1 cellular context compared by ENCODE assay signal in the genomic region with DNA sequence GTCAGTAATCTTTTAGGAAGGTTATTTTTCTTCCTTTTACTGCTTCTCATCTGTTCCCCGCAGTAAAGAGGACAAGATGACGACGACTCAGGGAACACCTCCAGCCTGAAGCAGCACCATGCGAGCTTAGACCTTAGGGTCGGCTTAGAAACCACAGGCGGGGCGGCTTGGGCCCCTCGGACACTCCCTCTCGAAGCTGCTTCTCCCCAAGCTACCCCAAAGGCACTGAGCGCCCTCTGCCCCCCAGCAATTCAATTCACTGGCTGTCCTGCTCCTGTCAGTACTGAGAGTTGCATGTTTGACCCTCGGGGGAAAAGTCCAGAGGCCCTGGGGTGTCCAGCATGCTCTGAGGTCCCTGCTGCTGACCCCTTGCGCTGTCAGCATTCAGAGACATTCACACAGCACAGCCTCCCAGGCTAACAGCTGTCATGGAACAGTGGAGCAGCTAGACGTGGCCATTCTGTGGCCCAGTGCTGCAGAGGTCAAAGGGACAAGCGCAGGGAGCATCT.
TF ChIP-seq lines count a peak whose summit lies in the region.

No MANE protein-coding gene starts in this region.

TF ChIP-seq in HepG2, 621 proteins besides CTCF, POLR2A, EP300 and RAD21 (continued from another document):
- TF ChIP-seq TARDBP (CRISPR knock-in tag; IDR thresholded peaks at IDR 0.05) (peak; percentile 37; the same call in 1 of the 2 replicates), SP2 (CRISPR knock-in tag; IDR thresholded peaks at IDR 0.05) (no peak), NCOR1 (IDR thresholded peaks at IDR 0.05; ENCODE audit: borderline replicate concordance, low read length) (peak; percentile 80), SNRNP70 (IDR thresholded peaks at IDR 0.05; ENCODE audit: low read depth, low read length) (no peak), TBX2 (CRISPR knock-in tag; IDR thresholded peaks at IDR 0.05; ENCODE audit: borderline replicate concordance) (peak; percentile 30; the same call in 1 of the 2 replicates), SALL1 (CRISPR knock-in tag; IDR thresholded peaks at IDR 0.05) (peak; percentile 81), ZNF292 (CRISPR knock-in tag; IDR thresholded peaks at IDR 0.05; ENCODE audit: borderline replicate concordance, low read depth) (peak; percentile 97), SMC3 (IDR thresholded peaks at IDR 0.05; ENCODE audit: low read length) (0 out of 2 replicates have a peak, but pooled peaks have one; percentile 6), ZNF607 (CRISPR knock-in tag; IDR thresholded peaks at IDR 0.05; ENCODE audit: borderline replicate concordance) (no peak), HOXA3 (CRISPR knock-in tag; IDR thresholded peaks at IDR 0.05) (peak; percentile 30; the same call in 1 of the 2 replicates), ESRRA (CRISPR knock-in tag; IDR thresholded peaks at IDR 0.05; ENCODE audit: low read depth) (peak; percentile 93), U2AF2 (IDR thresholded peaks at IDR 0.05; ENCODE audit: low read depth, low read length) (no peak), ZSCAN29 (CRISPR knock-in tag; conservative IDR thresholded peaks at IDR 0.05) (0 out of 2 replicates have a peak, but pooled peaks have one; percentile 37), HDAC1 (CRISPR knock-in tag; IDR thresholded peaks at IDR 0.05) (peak; percentile 75), STAG1 (CRISPR knock-in tag; IDR thresholded peaks at IDR 0.05) (peak; percentile 44), MAFF (IDR thresholded peaks at IDR 0.05; ENCODE audit: low read depth, low read length) (0 out of 2 replicates have a peak, but pooled peaks have one; percentile 21), ERF (CRISPR knock-in tag; IDR thresholded peaks at IDR 0.05) (no peak), MBD4 (IDR thresholded peaks at IDR 0.05; ENCODE audit: borderline replicate concordance, low read length) (no peak), ZNF563 (CRISPR knock-in tag; IDR thresholded peaks at IDR 0.05) (0 out of 2 replicates have a peak, but pooled peaks have one; percentile 22), NR2F2 (IDR thresholded peaks at IDR 0.05; ENCODE audit: borderline replicate concordance, low read depth) (peak; percentile 76), MTA1 (CRISPR knock-in tag; IDR thresholded peaks at IDR 0.05; ENCODE audit: borderline replicate concordance) (peak; percentile 60; the same call in 1 of the 2 replicates), PHF20 (CRISPR knock-in tag; IDR thresholded peaks at IDR 0.05) (no peak), MAZ (IDR thresholded peaks at IDR 0.05; ENCODE audit: borderline replicate concordance, low read depth, low read length) (no peak), MAZ (CRISPR knock-in tag; IDR thresholded peaks at IDR 0.05; ENCODE audit: low read depth) (0 out of 2 replicates have a peak, but pooled peaks have one; percentile 31), ZNF317 (CRISPR knock-in tag; IDR thresholded peaks at IDR 0.05) (peak; percentile 24; the same call in 1 of the 2 replicates), YY1 (IDR thresholded peaks at IDR 0.05; ENCODE audit: insufficient read depth, insufficient replicate concordance, low read depth, low read length) (no peak), MYC (CRISPR knock-in tag; IDR thresholded peaks at IDR 0.05; ENCODE audit: borderline replicate concordance) (peak; percentile 34; the same call in 1 of the 2 replicates), RARA (CRISPR knock-in tag; IDR thresholded peaks at IDR 0.05) (peak; percentile 61), ZNF530 (CRISPR knock-in tag; IDR thresholded peaks at IDR 0.05; ENCODE audit: low read depth) (no peak), MEIS2 (CRISPR knock-in tag; IDR thresholded peaks at IDR 0.05) (0 out of 2 replicates have a peak, but pooled peaks have one; percentile 25)
- TF ChIP-seq, protein P1, sequence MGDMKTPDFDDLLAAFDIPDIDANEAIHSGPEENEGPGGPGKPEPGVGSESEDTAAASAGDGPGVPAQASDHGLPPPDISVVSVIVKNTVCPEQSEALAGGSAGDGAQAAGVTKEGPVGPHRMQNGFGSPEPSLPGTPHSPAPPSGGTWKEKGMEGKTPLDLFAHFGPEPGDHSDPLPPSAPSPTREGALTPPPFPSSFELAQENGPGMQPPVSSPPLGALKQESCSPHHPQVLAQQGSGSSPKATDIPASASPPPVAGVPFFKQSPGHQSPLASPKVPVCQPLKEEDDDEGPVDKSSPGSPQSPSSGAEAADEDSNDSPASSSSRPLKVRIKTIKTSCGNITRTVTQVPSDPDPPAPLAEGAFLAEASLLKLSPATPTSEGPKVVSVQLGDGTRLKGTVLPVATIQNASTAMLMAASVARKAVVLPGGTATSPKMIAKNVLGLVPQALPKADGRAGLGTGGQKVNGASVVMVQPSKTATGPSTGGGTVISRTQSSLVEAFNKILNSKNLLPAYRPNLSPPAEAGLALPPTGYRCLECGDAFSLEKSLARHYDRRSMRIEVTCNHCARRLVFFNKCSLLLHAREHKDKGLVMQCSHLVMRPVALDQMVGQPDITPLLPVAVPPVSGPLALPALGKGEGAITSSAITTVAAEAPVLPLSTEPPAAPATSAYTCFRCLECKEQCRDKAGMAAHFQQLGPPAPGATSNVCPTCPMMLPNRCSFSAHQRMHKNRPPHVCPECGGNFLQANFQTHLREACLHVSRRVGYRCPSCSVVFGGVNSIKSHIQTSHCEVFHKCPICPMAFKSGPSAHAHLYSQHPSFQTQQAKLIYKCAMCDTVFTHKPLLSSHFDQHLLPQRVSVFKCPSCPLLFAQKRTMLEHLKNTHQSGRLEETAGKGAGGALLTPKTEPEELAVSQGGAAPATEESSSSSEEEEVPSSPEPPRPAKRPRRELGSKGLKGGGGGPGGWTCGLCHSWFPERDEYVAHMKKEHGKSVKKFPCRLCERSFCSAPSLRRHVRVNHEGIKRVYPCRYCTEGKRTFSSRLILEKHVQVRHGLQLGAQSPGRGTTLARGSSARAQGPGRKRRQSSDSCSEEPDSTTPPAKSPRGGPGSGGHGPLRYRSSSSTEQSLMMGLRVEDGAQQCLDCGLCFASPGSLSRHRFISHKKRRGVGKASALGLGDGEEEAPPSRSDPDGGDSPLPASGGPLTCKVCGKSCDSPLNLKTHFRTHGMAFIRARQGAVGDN (CRISPR knock-in tag; IDR thresholded peaks at IDR 0.05), result peak; percentile 80
- TF ChIP-seq, protein P2, sequence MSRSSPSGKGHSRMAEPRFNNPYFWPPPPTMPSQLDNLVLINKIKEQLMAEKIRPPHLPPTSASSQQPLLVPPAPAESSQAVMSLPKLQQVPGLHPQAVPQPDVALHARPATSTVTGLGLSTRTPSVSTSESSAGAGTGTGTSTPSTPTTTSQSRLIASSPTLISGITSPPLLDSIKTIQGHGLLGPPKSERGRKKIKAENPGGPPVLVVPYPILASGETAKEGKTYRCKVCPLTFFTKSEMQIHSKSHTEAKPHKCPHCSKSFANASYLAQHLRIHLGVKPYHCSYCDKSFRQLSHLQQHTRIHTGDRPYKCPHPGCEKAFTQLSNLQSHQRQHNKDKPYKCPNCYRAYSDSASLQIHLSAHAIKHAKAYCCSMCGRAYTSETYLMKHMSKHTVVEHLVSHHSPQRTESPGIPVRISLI (CRISPR knock-in tag; IDR thresholded peaks at IDR 0.05; ENCODE audit: borderline replicate concordance), result peak; percentile 76
- TF ChIP-seq, protein P3, sequence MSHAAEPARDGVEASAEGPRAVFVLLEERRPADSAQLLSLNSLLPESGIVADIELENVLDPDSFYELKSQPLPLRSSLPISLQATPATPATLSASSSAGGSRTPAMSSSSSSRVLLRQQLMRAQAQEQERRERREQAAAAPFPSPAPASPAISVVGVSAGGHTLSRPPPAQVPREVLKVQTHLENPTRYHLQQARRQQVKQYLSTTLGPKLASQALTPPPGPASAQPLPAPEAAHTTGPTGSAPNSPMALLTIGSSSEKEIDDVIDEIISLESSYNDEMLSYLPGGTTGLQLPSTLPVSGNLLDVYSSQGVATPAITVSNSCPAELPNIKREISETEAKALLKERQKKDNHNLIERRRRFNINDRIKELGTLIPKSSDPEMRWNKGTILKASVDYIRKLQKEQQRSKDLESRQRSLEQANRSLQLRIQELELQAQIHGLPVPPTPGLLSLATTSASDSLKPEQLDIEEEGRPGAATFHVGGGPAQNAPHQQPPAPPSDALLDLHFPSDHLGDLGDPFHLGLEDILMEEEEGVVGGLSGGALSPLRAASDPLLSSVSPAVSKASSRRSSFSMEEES (CRISPR knock-in tag; IDR thresholded peaks at IDR 0.05), result no peak
- TF ChIP-seq, protein P4, sequence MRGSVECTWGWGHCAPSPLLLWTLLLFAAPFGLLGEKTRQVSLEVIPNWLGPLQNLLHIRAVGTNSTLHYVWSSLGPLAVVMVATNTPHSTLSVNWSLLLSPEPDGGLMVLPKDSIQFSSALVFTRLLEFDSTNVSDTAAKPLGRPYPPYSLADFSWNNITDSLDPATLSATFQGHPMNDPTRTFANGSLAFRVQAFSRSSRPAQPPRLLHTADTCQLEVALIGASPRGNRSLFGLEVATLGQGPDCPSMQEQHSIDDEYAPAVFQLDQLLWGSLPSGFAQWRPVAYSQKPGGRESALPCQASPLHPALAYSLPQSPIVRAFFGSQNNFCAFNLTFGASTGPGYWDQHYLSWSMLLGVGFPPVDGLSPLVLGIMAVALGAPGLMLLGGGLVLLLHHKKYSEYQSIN (CRISPR knock-in tag; IDR thresholded peaks at IDR 0.05; ENCODE audit: borderline replicate concordance), result no peak
- TF ChIP-seq, protein P5, sequence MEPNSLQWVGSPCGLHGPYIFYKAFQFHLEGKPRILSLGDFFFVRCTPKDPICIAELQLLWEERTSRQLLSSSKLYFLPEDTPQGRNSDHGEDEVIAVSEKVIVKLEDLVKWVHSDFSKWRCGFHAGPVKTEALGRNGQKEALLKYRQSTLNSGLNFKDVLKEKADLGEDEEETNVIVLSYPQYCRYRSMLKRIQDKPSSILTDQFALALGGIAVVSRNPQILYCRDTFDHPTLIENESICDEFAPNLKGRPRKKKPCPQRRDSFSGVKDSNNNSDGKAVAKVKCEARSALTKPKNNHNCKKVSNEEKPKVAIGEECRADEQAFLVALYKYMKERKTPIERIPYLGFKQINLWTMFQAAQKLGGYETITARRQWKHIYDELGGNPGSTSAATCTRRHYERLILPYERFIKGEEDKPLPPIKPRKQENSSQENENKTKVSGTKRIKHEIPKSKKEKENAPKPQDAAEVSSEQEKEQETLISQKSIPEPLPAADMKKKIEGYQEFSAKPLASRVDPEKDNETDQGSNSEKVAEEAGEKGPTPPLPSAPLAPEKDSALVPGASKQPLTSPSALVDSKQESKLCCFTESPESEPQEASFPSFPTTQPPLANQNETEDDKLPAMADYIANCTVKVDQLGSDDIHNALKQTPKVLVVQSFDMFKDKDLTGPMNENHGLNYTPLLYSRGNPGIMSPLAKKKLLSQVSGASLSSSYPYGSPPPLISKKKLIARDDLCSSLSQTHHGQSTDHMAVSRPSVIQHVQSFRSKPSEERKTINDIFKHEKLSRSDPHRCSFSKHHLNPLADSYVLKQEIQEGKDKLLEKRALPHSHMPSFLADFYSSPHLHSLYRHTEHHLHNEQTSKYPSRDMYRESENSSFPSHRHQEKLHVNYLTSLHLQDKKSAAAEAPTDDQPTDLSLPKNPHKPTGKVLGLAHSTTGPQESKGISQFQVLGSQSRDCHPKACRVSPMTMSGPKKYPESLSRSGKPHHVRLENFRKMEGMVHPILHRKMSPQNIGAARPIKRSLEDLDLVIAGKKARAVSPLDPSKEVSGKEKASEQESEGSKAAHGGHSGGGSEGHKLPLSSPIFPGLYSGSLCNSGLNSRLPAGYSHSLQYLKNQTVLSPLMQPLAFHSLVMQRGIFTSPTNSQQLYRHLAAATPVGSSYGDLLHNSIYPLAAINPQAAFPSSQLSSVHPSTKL (CRISPR knock-in tag; IDR thresholded peaks at IDR 0.05), result peak; percentile 21; the same call in 1 of the 2 replicates
- TF ChIP-seq, protein P6, sequence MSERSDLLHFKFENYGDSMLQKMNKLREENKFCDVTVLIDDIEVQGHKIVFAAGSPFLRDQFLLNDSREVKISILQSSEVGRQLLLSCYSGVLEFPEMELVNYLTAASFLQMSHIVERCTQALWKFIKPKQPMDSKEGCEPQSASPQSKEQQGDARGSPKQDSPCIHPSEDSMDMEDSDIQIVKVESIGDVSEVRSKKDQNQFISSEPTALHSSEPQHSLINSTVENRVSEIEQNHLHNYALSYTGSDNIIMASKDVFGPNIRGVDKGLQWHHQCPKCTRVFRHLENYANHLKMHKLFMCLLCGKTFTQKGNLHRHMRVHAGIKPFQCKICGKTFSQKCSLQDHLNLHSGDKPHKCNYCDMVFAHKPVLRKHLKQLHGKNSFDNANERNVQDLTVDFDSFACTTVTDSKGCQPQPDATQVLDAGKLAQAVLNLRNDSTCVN (CRISPR knock-in tag; IDR thresholded peaks at IDR 0.05; ENCODE audit: borderline replicate concordance), result no peak
- TF ChIP-seq, protein P7, sequence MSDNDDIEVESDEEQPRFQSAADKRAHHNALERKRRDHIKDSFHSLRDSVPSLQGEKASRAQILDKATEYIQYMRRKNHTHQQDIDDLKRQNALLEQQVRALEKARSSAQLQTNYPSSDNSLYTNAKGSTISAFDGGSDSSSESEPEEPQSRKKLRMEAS (IDR thresholded peaks at IDR 0.05), result peak; percentile 67; the same call in 1 of the 2 replicates
